22 cellular contexts compared by ENCODE assay signal in the genomic region with DNA sequence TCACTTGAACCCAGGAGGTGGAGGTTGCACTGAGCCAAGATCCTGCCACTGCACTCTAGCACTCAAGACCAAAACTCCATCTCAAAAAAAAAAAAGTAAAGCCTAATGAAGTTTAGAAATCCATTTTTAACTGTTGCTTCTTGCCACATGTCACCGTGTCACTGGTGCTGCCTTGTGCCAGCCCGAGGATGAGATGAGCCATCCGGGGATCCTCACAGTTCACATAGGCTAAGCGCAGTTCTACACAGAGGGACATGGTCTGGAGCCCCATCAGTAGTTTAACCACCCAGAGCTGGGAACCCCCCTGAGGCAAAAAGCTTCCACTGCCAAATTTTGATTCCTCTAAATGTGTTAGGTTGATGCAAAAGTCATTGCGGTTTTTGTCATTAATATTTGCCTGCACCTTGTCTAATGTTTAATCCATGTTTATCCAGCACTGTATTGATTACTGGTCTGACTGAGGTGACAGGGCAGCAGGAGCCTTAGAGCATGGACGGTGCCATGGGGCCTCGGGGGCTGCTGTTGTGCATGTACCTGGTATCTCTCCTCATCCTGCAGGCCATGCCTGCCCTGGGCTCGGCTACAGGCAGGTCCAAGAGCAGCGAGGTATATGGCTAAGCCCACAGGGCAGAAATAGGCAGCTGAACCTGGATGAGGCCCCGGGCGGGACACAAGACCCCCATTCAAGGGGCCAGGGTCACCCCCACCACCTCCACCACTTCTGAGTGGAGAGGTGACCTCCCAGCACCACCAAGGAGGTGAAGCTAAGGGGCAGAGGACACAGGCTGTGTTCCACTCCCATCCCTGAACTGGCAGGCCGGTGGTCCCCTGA. TPM values are rescaled to one million over a fixed set of nuclear protein-coding genes. Genes with fewer than 3 reads are reported as not detected.
DNase-seq lines count a peak whose midpoint lies in the region; FAIRE-seq and TF ChIP-seq lines count a peak whose summit lies in the region.
"Had no signal": no experiment of that assay in that cellular context is flagged by ENCODE, and none has a peak within 500 bp of the region (broad histone marks: within the 10 kb centered on the region; RNA-seq: fewer than 3 reads in every experiment).

ITIH1 (plus strand) TSS at position 473 of the 832 bp plus-strand sequence; CDS start at position 490, 17 bp downstream.

- peak within 1 kb of the TSS in 8 of 11 experiments; percentile 14 to 83 (median 58); a peak in 7 of 22 replicates for H3K4me2 ChIP-seq in BLaER1 treated with 17β-estradiol and CSF1 and Interleukin-3, amounts not matched to agents 10 nM and 100 nM
- H3K4me2 ChIP-seq in hepatocyte = no peak within 1 kb of the TSS

- H3K27me3 ChIP-seq in BLaER1 treated with 17β-estradiol and CSF1 and Interleukin-3, amounts not matched to agents 10 nM and 100 nM = no peaks in the 10 kb centered on the region
- no peaks in the 10 kb centered on the region for H3K27me3 ChIP-seq in hepatocyte
- H3K27me3 ChIP-seq: neutrophil had no signal

- no peaks in the 10 kb centered on the region for H3K36me3 ChIP-seq in BLaER1 treated with 17β-estradiol and CSF1 and Interleukin-3, amounts not matched to agents 10 nM and 100 nM
- H3K36me3 ChIP-seq in hepatocyte (replicated peaks; ENCODE audit: insufficient read depth, low read depth) = no peaks in the 10 kb centered on the region
- H3K36me3 ChIP-seq: neutrophil, tibial artery had no signal

- no peak within 1 kb of the TSS for H3K9ac ChIP-seq in BLaER1 treated with 17β-estradiol and CSF1 and Interleukin-3, amounts not matched to agents 10 nM and 100 nM

- WGBS in hepatocyte (ENCODE audit: low lambda C conversion rate, missing lambda C conversion rate) = 83% methylated on average over 12 of the region's 12 CpGs

- TF ChIP-seq CTCF in hepatocyte (IDR thresholded peaks at IDR 0.05; ENCODE audit: poor library complexity) = no peak

- TF ChIP-seq POLR2A in GM12891 (IDR thresholded peaks at IDR 0.05; ENCODE audit: low read depth, low read length) = no peak

- DNase-seq in GM18507 (ENCODE audit: extremely low spot score, insufficient read length, low read depth) (no peak), hepatocyte (ENCODE audit: low spot score) (no peak), posterior vena cava (ENCODE audit: low spot score) (peak; percentile 70), DMS114 treated with DMSO at 0.1 percent for 48 hours (lab: John Stamatoyannopoulos, UW; ENCODE audit: unreplicated experiment) (no peak), GM12891 (ENCODE audit: insufficient read length, low spot score) (no peak), hippocampal formation (lab: John Stamatoyannopoulos, UW) (no peak)
- DNase-seq: activated CD4-positive, alpha-beta T cell treated with anti-CD3 and anti-CD28 coated beads, Interleukin-2, amount 50 U/mL, for 48 hours; Kasumi-1; kidney glomerular epithelial cell; NCI-H1105 treated with DMSO at 0.1 percent for 48 hours; NCI-H2107; NCI-H510A; stimulated activated CD4-positive, alpha-beta T cell treated with anti-CD3 and anti-CD28 coated beads, Interleukin-15, amount 100 ng/mL, for 24 hours had no signal

- H4K20me1 ChIP-seq in BLaER1 treated with 17β-estradiol and CSF1 and Interleukin-3, amounts not matched to agents 10 nM and 100 nM = no peaks in the 10 kb centered on the region
- no peaks in the 10 kb centered on the region for H4K20me1 ChIP-seq in hepatocyte (ENCODE audit: insufficient read depth, poor library complexity, severe bottlenecking)

- H3K4me3 ChIP-seq in BLaER1 treated with 17β-estradiol and CSF1 and Interleukin-3, amounts not matched to agents 10 nM and 100 nM = no peak within 1 kb of the TSS
- no peak within 1 kb of the TSS for H3K4me3 ChIP-seq in hepatocyte
- H3K4me3 ChIP-seq: tibial artery had no signal

- no peaks in the 10 kb centered on the region for H3K9me3 ChIP-seq in BLaER1 treated with 17β-estradiol and CSF1 and Interleukin-3, amounts not matched to agents 10 nM and 100 nM (replicated peaks in 1 of 11)
- no peaks in the 10 kb centered on the region for H3K9me3 ChIP-seq in hepatocyte (ENCODE audit: low read depth)
- H3K9me3 ChIP-seq: neutrophil, tibial artery had no signal

- peaks cover 20 to 56% (median 44%) of the 10 kb centered on the region in 10 experiments for H3K4me1 ChIP-seq in BLaER1 treated with 17β-estradiol and CSF1 and Interleukin-3, amounts not matched to agents 10 nM and 100 nM
- peaks cover 19% of the 10 kb centered on the region for H3K4me1 ChIP-seq in hepatocyte (ENCODE audit: insufficient read depth)
- H3K4me1 ChIP-seq: tibial artery had no signal

- FAIRE-seq in GM18507 (lab: Jason Lieb, UNC) (peak; percentile 67), GM12891 (lab: Jason Lieb, UNC) (no peak)
- FAIRE-seq: colon, G401.6, GM19239 had no signal

- H3K27ac ChIP-seq in BLaER1 treated with 17β-estradiol and CSF1 and Interleukin-3, amounts not matched to agents 10 nM and 100 nM = peak within 1 kb of the TSS in 4 of 11 experiments; percentile 43 to 66 (median 54); a peak in 3 of 22 replicates
- H3K27ac ChIP-seq in hepatocyte = peak within 1 kb of the TSS; percentile 63
- H3K27ac ChIP-seq: RWPE1, tibial artery had no signal

- H3K79me2 ChIP-seq in hepatocyte = no peaks in the 10 kb centered on the region

- intact Hi-C loops in posterior vena cava (cut with DNase I) = no loop called here

- no peak within 1 kb of the TSS for H2AFZ ChIP-seq in hepatocyte

- H3K9me2 ChIP-seq in hepatocyte (replicated peaks; ENCODE audit: insufficient read depth) = no peaks in the 10 kb centered on the region

TF ChIP-seq in GM12891, 5 proteins besides CTCF, POLR2A, EP300 and RAD21:
- TF ChIP-seq TAF1 (IDR thresholded peaks at IDR 0.05; ENCODE audit: low read depth, low read length) (no peak), POLR2AphosphoS5 (IDR thresholded peaks at IDR 0.05; ENCODE audit: low read depth, low read length) (no peak)

RNA-seq across cellular contexts. Expression of gene ITIH1, which starts in this region (rescaled TPM):
- 120 and 154 TPM in 2 replicates for total RNA-seq in hepatocyte
- 160 and 250 TPM in 2 replicates for polyA plus RNA-seq in hepatocyte
- 1 to 10 TPM; 1.3 to 2.6 TPM for total RNA-seq in posterior vena cava
- polyA plus RNA-seq in GM12891 (2012; ENCODE audit: low read depth, missing spikeins) = 0.94 TPM
- total RNA-seq: H4, HT1080 had no signal

Comparison
In these comparisons a context has a peak if more than half of its experiments do, and no peak if none do; other contexts are left out.
1. RNA of gene ITIH1 (total RNA-seq): 120 to 154 TPM in hepatocyte; 1.3 to 2.6 TPM in posterior vena cava; every median in the first group is over 10 times any median in the second.